ENCODE assay signal across 1 cellular context in the genomic region with DNA sequence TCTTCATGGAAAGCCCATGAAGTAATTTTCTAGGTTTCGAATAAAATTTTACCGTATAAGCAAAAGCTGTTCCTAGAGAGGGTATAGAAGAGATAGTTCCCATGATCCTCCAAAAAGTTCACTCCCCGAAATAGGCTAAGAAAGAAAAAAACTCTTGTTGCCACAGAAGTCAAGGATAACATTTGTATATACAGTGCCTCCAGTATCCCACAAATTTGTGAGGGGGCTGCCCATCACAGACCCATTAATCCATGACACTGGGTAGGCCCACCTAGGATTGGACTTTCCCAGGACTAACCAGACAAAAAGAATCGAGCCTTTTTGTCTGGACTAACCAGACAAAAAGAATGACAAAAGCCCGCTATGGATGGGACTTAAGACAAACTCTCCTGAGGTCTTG.
TF ChIP-seq lines count a peak whose summit lies in the region.

No MANE protein-coding gene starts in this region.

TF ChIP-seq in IMR-90, 13 proteins besides CTCF, POLR2A, EP300 and RAD21:
- TF ChIP-seq MAFK (IDR thresholded peaks at IDR 0.05; ENCODE audit: low read depth, low read length) (no peak), CHD1 (IDR thresholded peaks at IDR 0.05; ENCODE audit: low read depth, low read length) (no peak), USF2 (IDR thresholded peaks at IDR 0.05; ENCODE audit: low read depth, low read length) (no peak), RCOR1 (IDR thresholded peaks at IDR 0.05; ENCODE audit: insufficient replicate concordance, low read length) (no peak), FOS (IDR thresholded peaks at IDR 0.05; ENCODE audit: low read depth, low read length) (no peak), NFE2L2 (IDR thresholded peaks at IDR 0.05; ENCODE audit: low read depth, low read length) (no peak), ELK1 (IDR thresholded peaks at IDR 0.05; ENCODE audit: borderline replicate concordance, low read depth, low read length) (no peak), BHLHE40 (IDR thresholded peaks at IDR 0.05; ENCODE audit: low read depth, low read length) (no peak), SMC3 (IDR thresholded peaks at IDR 0.05; ENCODE audit: low read depth, low read length) (no peak), RFX5 (IDR thresholded peaks at IDR 0.05; ENCODE audit: low read depth, low read length) (no peak), MAZ (IDR thresholded peaks at IDR 0.05; ENCODE audit: borderline replicate concordance, low read depth, low read length) (no peak), CEBPB (IDR thresholded peaks at IDR 0.05; ENCODE audit: low read depth, low read length) (no peak), MXI1 (IDR thresholded peaks at IDR 0.05; ENCODE audit: borderline replicate concordance, low read depth, low read length) (no peak)
TF ChIP-seq in IMR-90: peak in this region for 0.
